8 cellular contexts compared by ENCODE assay signal in the genomic region with DNA sequence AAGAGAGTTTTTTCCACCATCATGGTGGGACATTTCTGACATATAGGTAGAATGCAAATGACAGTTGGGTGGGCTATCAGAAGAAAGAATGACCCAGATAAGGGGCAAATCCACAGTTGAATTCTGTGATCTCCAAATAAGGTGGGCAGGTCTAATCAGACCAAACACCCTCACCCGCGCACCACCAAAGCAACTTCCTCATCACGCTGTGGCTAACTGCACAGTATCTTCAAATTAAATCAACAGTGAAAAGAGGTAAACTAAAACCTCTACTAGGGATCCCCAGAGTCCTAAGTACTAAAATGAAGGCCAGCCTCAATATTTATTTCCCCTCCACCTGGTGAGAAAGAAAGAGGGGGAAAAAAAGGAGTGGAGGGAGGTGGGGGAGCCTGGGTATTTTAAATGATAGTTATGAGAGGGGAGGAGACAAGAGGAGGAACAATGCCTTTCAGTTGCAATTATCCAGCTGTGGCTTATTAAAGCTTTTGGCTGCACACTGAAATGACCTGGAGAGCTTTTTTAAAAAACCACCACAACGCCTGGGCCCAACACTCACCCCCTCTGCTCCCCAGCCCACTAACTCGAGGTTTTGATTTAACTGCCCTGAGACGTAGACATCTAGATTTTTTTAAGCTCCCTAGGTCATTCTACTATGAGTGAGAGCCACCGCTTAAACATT.
DNase-seq lines count a peak whose midpoint lies in the region; ATAC-seq and TF ChIP-seq lines count a peak whose summit lies in the region.

No MANE protein-coding gene starts in this region.

- H3K4me3 ChIP-seq in OCI-LY7 (ENCODE audit: low read depth, low read length, poor library complexity, severe bottlenecking) (no peak overlapping the region), mesendoderm (ENCODE audit: low read length) (no peak overlapping the region), WERI-Rb-1 (ENCODE audit: low read depth, low read length) (no peak overlapping the region)
- no peak overlapping the region for H3K4me3 ChIP-seq in CD8-positive, alpha-beta memory T cell (ENCODE audit: low read length)

- no peak overlapping the region for H2AFZ ChIP-seq in OCI-LY7 (ENCODE audit: low read length)

- POLR2A ChIA-PET in OCI-LY7 (lab: Charles Lee), result interaction anchor here (0.6 to 2.9 kb wide), 6 partner anchors 10 to 52 kb away, joined by 3 to 13 read pairs (median 6); no protein-coding TSS in a partner anchor
- POLR2A ChIA-PET in CD8-positive, alpha-beta memory T cell (lab: Charles Lee), result no interaction called here

- H3K27ac Mint-ChIP-seq in CD8-positive, alpha-beta memory T cell, result peak overlapping the region in 3 of 8 donors; percentile 13 to 70 (median 61)

- H3K23ac ChIP-seq in mesendoderm (ENCODE audit: low read length), result no peak overlapping the region

- H2BK15ac ChIP-seq in mesendoderm (replicated peaks; ENCODE audit: low read depth), result no peak overlapping the region

- H2BK120ac ChIP-seq in mesendoderm (ENCODE audit: low read depth, low read length), result no peak overlapping the region

- peak overlapping the region; percentile 50 for H3K27ac ChIP-seq in OCI-LY7 (ENCODE audit: low read depth, low read length, poor library complexity, severe bottlenecking)
- no peak overlapping the region for H3K27ac ChIP-seq in mesendoderm (ENCODE audit: low read depth, low read length)
- H3K27ac ChIP-seq in CD8-positive, alpha-beta memory T cell (ENCODE audit: low read depth, low read length), result no peak overlapping the region
- H3K27ac ChIP-seq in WERI-Rb-1, result no peak overlapping the region

- peak overlapping the region; percentile 66 for H3K56ac ChIP-seq in mesendoderm (ENCODE audit: low read length)

- H3K79me2 ChIP-seq in OCI-LY7 (ENCODE audit: insufficient read depth, low read depth, low read length), result peaks cover 65% of the 10 kb centered on the region
- peaks cover 18% of the 10 kb centered on the region for H3K79me2 ChIP-seq in mesendoderm (ENCODE audit: control insufficient read depth, insufficient read depth, low read length)

- intact Hi-C loops in OCI-LY7 (cut with micrococcal nuclease; ENCODE audit: unreplicated experiment), result no loop called here

- no peaks in the 10 kb centered on the region for H3K9me3 ChIP-seq in OCI-LY7 (ENCODE audit: low read length)
- no peaks in the 10 kb centered on the region for H3K9me3 ChIP-seq in CD8-positive, alpha-beta memory T cell (ENCODE audit: low read length)
- no peaks in the 10 kb centered on the region for H3K9me3 ChIP-seq in WERI-Rb-1 (ENCODE audit: severe bottlenecking)

- H4K20me1 ChIP-seq in OCI-LY7 (ENCODE audit: insufficient read depth, low read length), result no peaks in the 10 kb centered on the region

- no peak overlapping the region for H2AK5ac ChIP-seq in mesendoderm (ENCODE audit: low read length)

- H3K36me3 Mint-ChIP-seq in CD8-positive, alpha-beta memory T cell, result peaks cover 0 to 51% (median 10%) of the 10 kb centered on the region in 3 donors

- no peak overlapping the region for H2BK5ac ChIP-seq in mesendoderm (ENCODE audit: low read length)

- TF ChIP-seq CTCF in OCI-LY7 (conservative IDR thresholded peaks at IDR 0.05; ENCODE audit: low read length) (no peak), WERI-Rb-1 (IDR thresholded peaks at IDR 0.05; ENCODE audit: low read depth, low read length) (no peak)

- H3K36me3 ChIP-seq in OCI-LY7 (ENCODE audit: insufficient read depth, low read length) (peaks cover 96% of the 10 kb centered on the region), mesendoderm (ENCODE audit: control insufficient read depth, insufficient read depth, low read length) (no peaks in the 10 kb centered on the region), WERI-Rb-1 (no peaks in the 10 kb centered on the region)
- H3K36me3 ChIP-seq in CD8-positive, alpha-beta memory T cell (ENCODE audit: insufficient read depth, low read length), result no peaks in the 10 kb centered on the region

- H3K9ac ChIP-seq in mesendoderm (ENCODE audit: low read length), result peak overlapping the region; percentile 13

- H3K4me2 ChIP-seq in OCI-LY7 (ENCODE audit: low read length) (peak overlapping the region; percentile 20; the same call in 1 of the 2 replicates), mesendoderm (ENCODE audit: low read length) (no peak overlapping the region)

- no TSS peak for BruUV-seq in OCI-LY7 (replicated peaks; lab: Mats Ljungman, UMichigan)

- CTCF ChIA-PET in OCI-LY7 (lab: Charles Lee; ENCODE audit: unreplicated experiment), result interaction anchor here (0.7 kb wide), 1 partner anchor 8 kb away, joined by 3 read pairs; no protein-coding TSS in a partner anchor
- CTCF ChIA-PET in CD8-positive, alpha-beta memory T cell (lab: Charles Lee), result interaction anchor here (0.8 to 1.5 kb wide), 2 partner anchors 15 to 27 kb away, joined by 3 read pairs; no protein-coding TSS in a partner anchor

- no peaks in the 10 kb centered on the region for H3K9me2 ChIP-seq in OCI-LY7 (ENCODE audit: insufficient read depth, low read length)

- H3K4me1 Mint-ChIP-seq in CD8-positive, alpha-beta memory T cell, result peaks cover 46 to 61% (median 59%) of the 10 kb centered on the region in 3 donors

- peaks cover 25% of the 10 kb centered on the region for H3K79me1 ChIP-seq in mesendoderm (ENCODE audit: low read length)

- no peak overlapping the region for H4K5ac ChIP-seq in mesendoderm (ENCODE audit: low read length)

- peak overlapping the region; percentile 60 for H3K18ac ChIP-seq in mesendoderm (ENCODE audit: low read length)

- peak overlapping the region in 3 of 7 donors; percentile 9 to 45 (median 39) for H3K4me3 Mint-ChIP-seq in CD8-positive, alpha-beta memory T cell

- H3K27me3 ChIP-seq in mesendoderm (ENCODE audit: insufficient read depth, low read length, poor library complexity) (no peaks in the 10 kb centered on the region), WERI-Rb-1 (ENCODE audit: insufficient read depth, low read depth, severe bottlenecking) (no peaks in the 10 kb centered on the region)
- no peaks in the 10 kb centered on the region for H3K27me3 ChIP-seq in CD8-positive, alpha-beta memory T cell (ENCODE audit: insufficient read depth, low read length, poor library complexity, severe bottlenecking)

- H3K27me3 Mint-ChIP-seq in CD8-positive, alpha-beta memory T cell, result no peaks in the 10 kb centered on the region

- H4K8ac ChIP-seq in mesendoderm (ENCODE audit: low read depth, low read length), result no peak overlapping the region

- DNase-seq in OCI-LY7 (ENCODE audit: low spot score), result peak; percentile 50
- DNase-seq in mesendoderm, result no peak
- DNase-seq in NK-92 treated with Interleukin-12 subunit alpha and Interleukin-12 subunit beta, amount 100 ng/mL, for 24 hours (lab: John Stamatoyannopoulos, UW), result no peak
- DNase-seq in T-helper 9 cell, result no peak
- DNase-seq in CD8-positive, alpha-beta memory T cell, result no peak
- DNase-seq in WERI-Rb-1, result no peak

- H3K4me1 ChIP-seq in OCI-LY7 (ENCODE audit: insufficient read depth, low read length, poor library complexity, severe bottlenecking) (peaks cover 34% of the 10 kb centered on the region), mesendoderm (ENCODE audit: control insufficient read depth, low read depth, low read length) (peaks cover 58% of the 10 kb centered on the region)
- peaks cover 8% of the 10 kb centered on the region for H3K4me1 ChIP-seq in CD8-positive, alpha-beta memory T cell (ENCODE audit: insufficient read depth, low read length)

- peak overlapping the region; percentile 18 for H3K4ac ChIP-seq in mesendoderm (ENCODE audit: low read depth, low read length)

- no peaks in the 10 kb centered on the region for H3K9me3 Mint-ChIP-seq in CD8-positive, alpha-beta memory T cell

- WGBS in mesendoderm (ENCODE audit: extremely low coverage, insufficient coverage, low lambda C conversion rate), result no CpG with 5 or more reads among the region's 7 CpGs

- ATAC-seq in GM18498 (IDR thresholded peaks at IDR 0.05; ENCODE audit: unreplicated experiment) (peak; percentile 54), HG02938 (IDR thresholded peaks at IDR 0.05; ENCODE audit: unreplicated experiment) (peak; percentile 56)
